ENCODE assay signal across 8 cellular contexts in the genomic region with DNA sequence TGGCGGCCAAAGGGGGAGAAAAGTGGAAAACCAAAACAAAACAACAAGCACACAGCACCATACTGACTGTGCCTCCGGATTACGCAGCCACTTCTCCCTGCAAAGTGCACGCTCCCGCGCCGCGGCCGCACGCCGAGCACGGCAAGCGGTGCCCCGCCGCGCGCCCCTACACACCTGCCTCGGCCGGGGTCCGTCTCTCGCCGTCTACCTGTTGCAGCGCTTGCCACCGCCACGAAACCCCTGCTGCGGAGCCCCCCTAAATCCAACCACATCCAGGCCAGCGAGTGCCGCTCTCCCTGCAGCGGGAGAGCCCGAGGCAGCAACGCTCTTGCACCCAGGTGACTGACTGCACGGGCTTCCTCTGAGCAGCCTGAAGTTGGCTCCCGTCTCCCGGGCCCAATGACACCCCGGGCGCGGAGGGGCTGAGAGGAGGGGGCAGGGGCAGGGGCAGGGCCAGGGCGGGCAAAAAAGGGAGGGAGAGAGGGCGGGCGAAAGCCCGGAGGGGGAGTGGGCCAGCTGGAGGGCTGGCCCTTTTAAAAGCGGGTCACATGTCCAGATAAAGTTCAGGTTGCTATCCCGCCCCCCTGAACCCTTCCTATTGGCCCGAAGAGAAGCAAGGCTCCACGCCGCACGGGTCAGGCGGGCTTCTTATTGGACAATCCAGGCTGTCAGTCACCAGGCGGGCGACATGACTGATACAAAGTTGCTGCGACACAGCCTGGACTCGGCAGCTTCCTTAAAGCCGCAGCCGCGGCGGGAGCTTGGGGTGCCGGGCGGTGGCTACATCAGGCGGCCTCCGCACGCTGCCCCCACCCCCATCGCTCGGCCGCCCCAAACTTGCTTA. TPM values are rescaled to one million over a fixed set of nuclear protein-coding genes. Genes with fewer than 3 reads are reported as not detected.
DNase-seq lines count a peak whose midpoint lies in the region; ATAC-seq, FAIRE-seq and TF ChIP-seq lines count a peak whose summit lies in the region.

A gene (minus strand): TSS at position 429 of the 844 bp plus-strand sequence.

- intact Hi-C loops in left colon (cut with DNase I, micrococcal nuclease): no loop called here

- no peaks in the 10 kb centered on the region for H3K36me3 ChIP-seq in BJ (ENCODE audit: control insufficient read depth, insufficient read depth, low read length)

- CTCF ChIA-PET in BJ (lab: Yijun Ruan, JAX): no interaction called here

- POLR2A ChIA-PET in BJ (lab: Charles Lee): no interaction called here

- ATAC-seq in HG03442 (IDR thresholded peaks at IDR 0.05; ENCODE audit: unreplicated experiment) (peak; percentile 98), left colon (peak; percentile 76)

- peak within 1 kb of the TSS; percentile 67 for H3K4me3 ChIP-seq in BJ (ENCODE audit: low read depth, low read length)

- DNase-seq in BJ (ENCODE audit: low read depth) (peak; percentile 80), GM19239 (ENCODE audit: insufficient read length, low spot score) (peak; percentile 98), NCI-H524 treated with DMSO at 0.1 percent for 48 hours (lab: John Stamatoyannopoulos, UW) (peak; percentile 76), dedifferentiated amniotic fluid mesenchymal stem cell (ENCODE audit: extremely low spot score) (peak; percentile 99), left colon (peak; percentile 98 to 100)
- DNase-seq in activated CD4-positive, alpha-beta T cell treated with anti-CD3 and anti-CD28 coated beads, Interleukin-2, amount 50 U/mL, for 1 hour: peak; percentile 96
- peak; percentile 84 to 93 for DNase-seq in stimulated activated CD4-positive, alpha-beta T cell treated with anti-CD3 and anti-CD28 coated beads, Interleukin-1b, Interleukin-23, amount 100 ng/mL, for 4 hours (ENCODE audit: low read depth in 2 of 2)

- H3K27me3 ChIP-seq in BJ (ENCODE audit: control insufficient read depth, insufficient read depth, low read length): peaks cover 22% of the 10 kb centered on the region

- peak; percentile 99 for FAIRE-seq in GM19239 (lab: Jason Lieb, UNC)

- TF ChIP-seq CTCF in BJ (IDR thresholded peaks at IDR 0.05; ENCODE audit: insufficient read depth, low read depth, low read length): no peak

RNA-seq across cellular contexts. Expression of the gene that starts here (rescaled TPM):
- 0.06 and 0.18 TPM in 2 replicates for polyA plus RNA-seq in BJ (2011; rRNA removed)
- 0.19 TPM in 1 of 2 replicates, not detected in the other for polyA minus RNA-seq in BJ (2011; rRNA and poly(A)+ RNA removed)
- 100 to 1,000 TPM; 113 to 131 TPM for total RNA-seq in left colon

Comparison
In these comparisons a context has a peak if more than half of its experiments do, and no peak if none do; other contexts are left out.
1. Peak in every context shown above with its lines: DNase-seq, ATAC-seq and H3K4me3 ChIP-seq.
2. Peak in DNase-seq and H3K4me3 ChIP-seq in BJ; RNA of the gene not detected or under 1 TPM.